ENCODE assay signal across 8 cellular contexts in genomic region chr5:32709789-32710334, GRCh38. TPM values are rescaled to one million over a fixed set of nuclear protein-coding genes. Genes with fewer than 3 reads are reported as not detected.
DNase-seq lines count a peak whose midpoint lies in the region; ATAC-seq and TF ChIP-seq lines count a peak whose summit lies in the region.

No MANE protein-coding gene starts in this region.

- no peak for ATAC-seq in CD4-positive, CD25-positive, alpha-beta regulatory T cell (ENCODE audit: low read depth in 2 of 2)
- ATAC-seq in GM19452 (IDR thresholded peaks at IDR 0.05; ENCODE audit: unreplicated experiment): peak; percentile 60
- no peak for ATAC-seq in HG02610 (IDR thresholded peaks at IDR 0.05; ENCODE audit: unreplicated experiment)

- H3K9me3 Mint-ChIP-seq in CD4-positive, CD25-positive, alpha-beta regulatory T cell: peaks cover 0 to 7% (median 0%) of the 10 kb centered on the region in 7 donors

- peaks cover 0 to 26% (median 11%) of the 10 kb centered on the region in 4 donors for H3K4me1 Mint-ChIP-seq in CD4-positive, CD25-positive, alpha-beta regulatory T cell

- peaks cover 58% of the 10 kb centered on the region for H3K27me3 Mint-ChIP-seq in CD4-positive, CD25-positive, alpha-beta regulatory T cell

- H3K36me3 Mint-ChIP-seq in CD4-positive, CD25-positive, alpha-beta regulatory T cell: peaks cover 3% of the 10 kb centered on the region

- no peaks in the 10 kb centered on the region for H3K9me3 ChIP-seq in CD4-positive, CD25-positive, alpha-beta regulatory T cell (ENCODE audit: control insufficient read depth in 2 of 2, low read length in 2 of 2)
- H3K9me3 ChIP-seq in skeletal muscle satellite cell (replicated peaks; ENCODE audit: low read length): no peaks in the 10 kb centered on the region

- peak overlapping the region; percentile 53 for H3K4me3 ChIP-seq in CD4-positive, CD25-positive, alpha-beta regulatory T cell (ENCODE audit: low read depth, low read length)
- H3K4me3 ChIP-seq in cardiac fibroblast (replicated peaks in 1 of 2; ENCODE audit: low read depth in 2 of 2, low read length in 2 of 2): peak overlapping the region; percentile 64 to 65
- H3K4me3 ChIP-seq in skeletal muscle satellite cell (ENCODE audit: low read length): peak overlapping the region; percentile 84

- peak overlapping the region; percentile 47 to 84 (median 64) for H3K4me3 Mint-ChIP-seq in CD4-positive, CD25-positive, alpha-beta regulatory T cell

- peak; percentile 85 for TF ChIP-seq CTCF in LNCAP (IDR thresholded peaks at IDR 0.05)
- peak; percentile 81 for TF ChIP-seq CTCF in cardiac fibroblast (IDR thresholded peaks at IDR 0.05; ENCODE audit: low read depth, low read length)

- no peak overlapping the region for H3K27ac Mint-ChIP-seq in CD4-positive, CD25-positive, alpha-beta regulatory T cell

- H3K36me3 ChIP-seq in CD4-positive, CD25-positive, alpha-beta regulatory T cell (ENCODE audit: control insufficient read depth, insufficient read depth, low read length): no peaks in the 10 kb centered on the region
- H3K36me3 ChIP-seq in skeletal muscle satellite cell (ENCODE audit: insufficient read depth, low read length): no peaks in the 10 kb centered on the region

- peaks cover 12% of the 10 kb centered on the region for H3K4me1 ChIP-seq in CD4-positive, CD25-positive, alpha-beta regulatory T cell (ENCODE audit: control insufficient read depth, insufficient read depth, low read length, poor library complexity, severe bottlenecking)
- H3K4me1 ChIP-seq in skeletal muscle satellite cell (ENCODE audit: control insufficient read depth, insufficient read depth, low read length): peaks cover 33% of the 10 kb centered on the region

- H3K27ac ChIP-seq in CD4-positive, CD25-positive, alpha-beta regulatory T cell (ENCODE audit: insufficient read depth, low read length, poor library complexity, severe bottlenecking): no peak overlapping the region

- H3K4me2 ChIP-seq in skeletal muscle satellite cell (ENCODE audit: low read length): peak overlapping the region; percentile 97

- peak overlapping the region; percentile 88 for H3K9ac ChIP-seq in skeletal muscle satellite cell (ENCODE audit: low read depth, low read length)

- DNase-seq in CD4-positive, CD25-positive, alpha-beta regulatory T cell: peak in 1 of 3 donors; percentile 66
- DNase-seq in SKM-1 (lab: John Stamatoyannopoulos, UW; ENCODE audit: unreplicated experiment): peak; percentile 43
- DNase-seq in cardiac fibroblast (ENCODE audit: low read depth in 2 of 2): peak; percentile 80 to 84
- DNase-seq in iris pigment epithelial cell (ENCODE audit: low read depth): peak; percentile 79

- peaks cover 4% of the 10 kb centered on the region for H3K27me3 ChIP-seq in CD4-positive, CD25-positive, alpha-beta regulatory T cell (ENCODE audit: control insufficient read depth, insufficient read depth, low read length)
- peaks cover 7% of the 10 kb centered on the region for H3K27me3 ChIP-seq in skeletal muscle satellite cell (ENCODE audit: control insufficient read depth, insufficient read depth, low read length)

RNA-seq across cellular contexts. Expression of gene NPR3, which starts 1.3 kb away (rescaled TPM):
- 2.4 TPM for total RNA-seq in CD4-positive, CD25-positive, alpha-beta regulatory T cell
- polyA plus RNA-seq in CD4-positive, CD25-positive, alpha-beta regulatory T cell: not detected
- 44.1 and 50.9 TPM in 2 replicates for total RNA-seq in skeletal muscle satellite cell (2012; rRNA removed)
